8 cellular contexts compared by ENCODE assay signal in genomic region chr4:38318737-38319455, GRCh38.
DNase-seq lines count a peak whose midpoint lies in the region; TF ChIP-seq lines count a peak whose summit lies in the region.

No MANE protein-coding gene starts in this region.

- no peak for TF ChIP-seq CTCF in testis (IDR thresholded peaks at IDR 0.05)

- peak; percentile 93 for DNase-seq in GF-D8 (lab: John Stamatoyannopoulos, UW)
- peak; percentile 90 for DNase-seq in HCEC 1CT
- DNase-seq in MG63, result peak; percentile 94
- peak; percentile 95 to 98 for DNase-seq in SJCRH30
- DNase-seq in germinal center (ENCODE audit: low spot score), result peak; percentile 87
- peak in 51 of 56 donors; percentile 15 to 78 (median 55) for DNase-seq in nucleus accumbens (lab: John Stamatoyannopoulos, UW)
- DNase-seq in testis, result peak; percentile 89

- H3K27me3 ChIP-seq in MG63 (no peaks in the 10 kb centered on the region), SJCRH30 (no peaks in the 10 kb centered on the region), testis (no peaks in the 10 kb centered on the region)

- no peaks in the 10 kb centered on the region for H3K9me3 Mint-ChIP-seq in activated naive CD4-positive, alpha-beta T cell treated with anti-CD3 and anti-CD28 coated beads, Interleukin-2, amount 50 U/mL, for 24 hours

- H3K9me3 ChIP-seq in MG63 (no peaks in the 10 kb centered on the region), SJCRH30 (replicated peaks) (no peaks in the 10 kb centered on the region), testis (no peaks in the 10 kb centered on the region)

- peaks cover 57% of the 10 kb centered on the region for H3K4me1 Mint-ChIP-seq in activated naive CD4-positive, alpha-beta T cell treated with anti-CD3 and anti-CD28 coated beads, Interleukin-2, amount 50 U/mL, for 24 hours

- no peak for TF ChIP-seq POLR2A in testis (IDR thresholded peaks at IDR 0.05)

- no peaks in the 10 kb centered on the region for H3K36me3 ChIP-seq in MG63
- no peaks in the 10 kb centered on the region for H3K36me3 ChIP-seq in SJCRH30
- H3K36me3 ChIP-seq in testis (ENCODE audit: low read depth, missing control alignments), result no peaks in the 10 kb centered on the region

- H3K4me3 ChIP-seq in MG63 (no peak overlapping the region), SJCRH30 (peak overlapping the region; percentile 55), testis (peak overlapping the region; percentile 16 to 32)

- H3K27ac ChIP-seq in SJCRH30 (peak overlapping the region; percentile 58), testis (peak overlapping the region; percentile 31 to 62)

- peak overlapping the region; percentile 90 for H3K27ac Mint-ChIP-seq in activated naive CD4-positive, alpha-beta T cell treated with anti-CD3 and anti-CD28 coated beads, Interleukin-2, amount 50 U/mL, for 24 hours

- peak overlapping the region; percentile 89 for H3K4me3 Mint-ChIP-seq in activated naive CD4-positive, alpha-beta T cell treated with anti-CD3 and anti-CD28 coated beads, Interleukin-2, amount 50 U/mL, for 24 hours

- H3K36me3 Mint-ChIP-seq in activated naive CD4-positive, alpha-beta T cell treated with anti-CD3 and anti-CD28 coated beads, Interleukin-2, amount 50 U/mL, for 24 hours, result peaks cover 2% of the 10 kb centered on the region

- H3K27me3 Mint-ChIP-seq in activated naive CD4-positive, alpha-beta T cell treated with anti-CD3 and anti-CD28 coated beads, Interleukin-2, amount 50 U/mL, for 24 hours, result no peaks in the 10 kb centered on the region

- intact Hi-C loops in testis (cut with DNase I; ENCODE audit: low total_unique reads), result loop anchor here (5.0 kb wide), 1 partner anchor 353 kb away; no protein-coding TSS in a partner anchor

- 1 to 2% methylated on average over 22 of the region's 22 CpGs for whole genome bisulfite sequencing in testis, 2 donors

- H3K4me1 ChIP-seq in SJCRH30, result peaks cover 16% of the 10 kb centered on the region
- H3K4me1 ChIP-seq in testis, result peaks cover 13% of the 10 kb centered on the region
